ENCODE assay signal across 7 cellular contexts in genomic region chr6:68635706-68636513, GRCh38. TPM values are rescaled to one million over a fixed set of nuclear protein-coding genes. Genes with fewer than 3 reads are reported as not detected.
DNase-seq lines count a peak whose midpoint lies in the region; ATAC-seq, FAIRE-seq and TF ChIP-seq lines count a peak whose summit lies in the region.

No MANE protein-coding gene starts in this region.

- intact Hi-C loops in breast epithelium (cut with DNase I; ENCODE audit: low total_unique reads): no loop called here
- intact Hi-C loops in HepG2 (cut with micrococcal nuclease; ENCODE audit: unreplicated experiment): loop anchor here (5.0 kb wide), 2 partner anchors 851 to 1471 kb away; no protein-coding TSS in a partner anchor

- in situ Hi-C loops in HepG2 (cut with HindIII; ENCODE audit: extremely low pct_ligation_motif_present, low pct_unique_long_range_greater_than_20kb): loop anchor here (25.0 kb wide), 2 partner anchors 326 to 1476 kb away; no protein-coding TSS in a partner anchor

- H3K4me1 ChIP-seq in breast epithelium (no peaks in the 10 kb centered on the region), HepG2 (ENCODE audit: insufficient read depth, low read length) (peaks cover 13% of the 10 kb centered on the region)

- TF ChIP-seq POLR2A in breast epithelium (IDR thresholded peaks at IDR 0.05) (no peak), HepG2 (IDR thresholded peaks at IDR 0.05; ENCODE audit: insufficient read depth in 1 of 2, low read depth in 2 of 2, low read length in 2 of 2) (no peak)

- TF ChIP-seq RAD21 in HepG2 (CRISPR knock-in tag; IDR thresholded peaks at IDR 0.05): no peak

- H3K4me3 ChIP-seq in GM08714 (ENCODE audit: low read length) (peak overlapping the region; percentile 68), breast epithelium (peak overlapping the region; percentile 62 to 79 (median 64)), HepG2 (replicated peaks in 1 of 3; ENCODE audit: insufficient read depth in 1 of 3, low read depth in 2 of 3, low read length in 3 of 3) (peak overlapping the region in 1 of 3 experiments; percentile 47; a peak in 1 of 6 replicates)

- POLR2A ChIA-PET in HepG2 (lab: Yijun Ruan, JAX): no interaction called here

- TF ChIP-seq CTCF in breast epithelium (IDR thresholded peaks at IDR 0.05) (no peak), HepG2 (CRISPR knock-in tag; IDR thresholded peaks at IDR 0.05) (no peak)

- H3K27ac ChIP-seq in breast epithelium (peak overlapping the region in 1 of 2 donors; percentile 14), HepG2 (ENCODE audit: extremely low read length, insufficient read depth, low read length) (no peak overlapping the region), temporal lobe (ENCODE audit: low read depth, low read length) (peak overlapping the region; percentile 87)

- DNase-seq in NCI-H1105 treated with DMSO at 0.1 percent for 48 hours (lab: John Stamatoyannopoulos, UW): peak; percentile 63
- DNase-seq in breast epithelium (ENCODE audit: low spot score in 2 of 2): peak in 1 of 2 donors; percentile 49
- no peak for DNase-seq in HepG2 (ENCODE audit: low spot score)

- no peak for ATAC-seq in HepG2
- ATAC-seq in GM21447 (IDR thresholded peaks at IDR 0.05; ENCODE audit: unreplicated experiment): no peak
- ATAC-seq in HG03439 (IDR thresholded peaks at IDR 0.05; ENCODE audit: unreplicated experiment): no peak

- no peak for FAIRE-seq in HepG2 (lab: Jason Lieb, UNC)

- H4K20me1 ChIP-seq in HepG2 (ENCODE audit: insufficient read depth, low read length): no peaks in the 10 kb centered on the region

- H3K4me2 ChIP-seq in HepG2 (ENCODE audit: low read depth, low read length): peak overlapping the region; percentile 94; the same call in 1 of the 2 replicates

- TF ChIP-seq EP300 in HepG2 (IDR thresholded peaks at IDR 0.05; ENCODE audit: low read depth in 2 of 2, low read length in 2 of 2) (no peak), HepG2 (CRISPR knock-in tag; IDR thresholded peaks at IDR 0.05; ENCODE audit: borderline replicate concordance) (no peak)

- H3K27me3 ChIP-seq in breast epithelium (peaks cover 0 to 39% of the 10 kb centered on the region in 2 donors), HepG2 (ENCODE audit: control insufficient read depth in 1 of 2, insufficient read depth in 2 of 2, low read length in 2 of 2) (peaks cover 0 to 19% of the 10 kb centered on the region in 2 experiments; a peak in 3 of 5 replicates)

- CTCF ChIA-PET in HepG2 (lab: Yijun Ruan, JAX; ENCODE audit: low intra/inter-chr PET ratio, low total read pairs): no interaction called here

- no TSS peak for BruUV-seq in HepG2 (replicated peaks; lab: Mats Ljungman, UMichigan)

- 51% methylated on average over 24 of the region's 24 CpGs for WGBS in HepG2 (ENCODE audit: low lambda C conversion rate)

- H3K9ac ChIP-seq in HepG2 (ENCODE audit: insufficient read depth, low read depth, low read length): no peak overlapping the region

- no peak overlapping the region for H2AFZ ChIP-seq in HepG2 (ENCODE audit: low read length)

- no peaks in the 10 kb centered on the region for H3K79me2 ChIP-seq in HepG2 (ENCODE audit: insufficient read depth, low read length)

- no peaks in the 10 kb centered on the region for H3K36me3 ChIP-seq in breast epithelium
- no peaks in the 10 kb centered on the region for H3K36me3 ChIP-seq in HepG2 (replicated peaks in 1 of 2; ENCODE audit: control insufficient read depth in 1 of 2, insufficient read depth in 2 of 2, low read length in 2 of 2)

- H3K9me3 ChIP-seq in breast epithelium (no peaks in the 10 kb centered on the region), HepG2 (ENCODE audit: low read length) (no peaks in the 10 kb centered on the region)

TF ChIP-seq in HepG2, 621 proteins besides CTCF, POLR2A, EP300 and RAD21 (continues in another document):
- TF ChIP-seq SRF (IDR thresholded peaks at IDR 0.05; ENCODE audit: low read depth, low read length) (no peak), TFE3 (CRISPR knock-in tag; IDR thresholded peaks at IDR 0.05) (no peak), GPN1 (CRISPR knock-in tag; IDR thresholded peaks at IDR 0.05; ENCODE audit: borderline replicate concordance) (no peak), MTA3 (CRISPR knock-in tag; IDR thresholded peaks at IDR 0.05) (no peak), ZNF614 (CRISPR knock-in tag; IDR thresholded peaks at IDR 0.05; ENCODE audit: borderline replicate concordance) (no peak), TOE1 (CRISPR knock-in tag; IDR thresholded peaks at IDR 0.05) (no peak), ZNF260 (CRISPR knock-in tag; IDR thresholded peaks at IDR 0.05; ENCODE audit: borderline replicate concordance, low read depth) (no peak), THYN1 (CRISPR knock-in tag; IDR thresholded peaks at IDR 0.05; ENCODE audit: borderline replicate concordance, low read depth) (no peak), CHD4 (IDR thresholded peaks at IDR 0.05; ENCODE audit: borderline replicate concordance, low read length) (no peak), MYPOP (CRISPR knock-in tag; IDR thresholded peaks at IDR 0.05) (no peak), EEA1 (CRISPR knock-in tag; IDR thresholded peaks at IDR 0.05; ENCODE audit: borderline replicate concordance) (no peak), PCBP1 (IDR thresholded peaks at IDR 0.05; ENCODE audit: borderline replicate concordance, low read depth, low read length) (no peak), NR2F6 (IDR thresholded peaks at IDR 0.05) (no peak), NR2F6 (CRISPR knock-in tag; IDR thresholded peaks at IDR 0.05) (no peak), NFE2 (CRISPR knock-in tag; IDR thresholded peaks at IDR 0.05) (no peak), CBX2 (IDR thresholded peaks at IDR 0.05; ENCODE audit: low read depth, low read length) (no peak), CBX2 (CRISPR knock-in tag; IDR thresholded peaks at IDR 0.05; ENCODE audit: low read depth) (no peak), E2F5 (CRISPR knock-in tag; conservative IDR thresholded peaks at IDR 0.05) (no peak)

RNA-seq across cellular contexts. Expression of gene ADGRB3, which starts 0.8 kb away (rescaled TPM):
- total RNA-seq in breast epithelium: 1 to 10 TPM; 1.1 to 2.3 (median 1.2) TPM
- not detected in 2 replicates for total RNA-seq in HepG2 (2016; rRNA removed; fragmentation: Illumina TruSeq; extraction: Trizol)
- total RNA-seq in HepG2 (2016; cell fraction: cytosol; rRNA removed; fragmentation: Illumina TruSeq; extraction: Trizol; ENCODE audit: low read depth): not detected in 2 replicates
- not detected in 2 replicates for total RNA-seq in HepG2 (2016; cell fraction: insoluble cytoplasmic fraction; rRNA removed; fragmentation: Illumina TruSeq; extraction: Trizol)
- not detected in 2 replicates for total RNA-seq in HepG2 (2016; cell fraction: membrane; rRNA removed; fragmentation: Illumina TruSeq; extraction: Trizol)
- total RNA-seq in HepG2 (2016; cell fraction: nucleus; rRNA removed; fragmentation: Illumina TruSeq; extraction: Trizol): not detected in 2 replicates
- polyA plus RNA-seq in HepG2 (2011; rRNA removed): not detected in 2 replicates
- polyA plus RNA-seq in HepG2 (2011; cell fraction: cytosol; rRNA removed): not detected in 2 replicates
- polyA plus RNA-seq in HepG2 (2011; cell fraction: nucleus; rRNA removed): not detected in 2 replicates
- polyA plus RNA-seq in HepG2 (2012): not detected in 2 replicates
- not detected in 2 replicates for polyA plus RNA-seq in HepG2 (2016; cell fraction: cytosol; fragmentation: Illumina TruSeq; extraction: Trizol; ENCODE audit: low read depth)
- polyA plus RNA-seq in HepG2 (2016; cell fraction: insoluble cytoplasmic fraction; fragmentation: Illumina TruSeq; extraction: Trizol; ENCODE audit: low read depth): not detected in 2 replicates
- not detected in 2 replicates for polyA plus RNA-seq in HepG2 (2016; cell fraction: membrane; fragmentation: Illumina TruSeq; extraction: Trizol; ENCODE audit: low read depth)
- polyA plus RNA-seq in HepG2 (2016; cell fraction: nucleus; fragmentation: Illumina TruSeq; extraction: Trizol; ENCODE audit: insufficient read depth, low read depth): not detected in 2 replicates
- not detected in 2 replicates for polyA minus RNA-seq in HepG2 (2011; rRNA and poly(A)+ RNA removed; ENCODE audit: low replicate concordance)
- not detected in 2 replicates for polyA minus RNA-seq in HepG2 (2011; cell fraction: cytosol; rRNA and poly(A)+ RNA removed)
- not detected in 2 replicates for polyA minus RNA-seq in HepG2 (2011; cell fraction: nucleus; rRNA and poly(A)+ RNA removed)
- 110 TPM for total RNA-seq in temporal lobe

Comparison
In these comparisons a context has a peak if more than half of its experiments do, and no peak if none do; other contexts are left out.
1. RNA of gene ADGRB3, which starts 0.8 kb away (total RNA-seq): 110 TPM in temporal lobe (single experiment); 1.1 to 2.3 TPM in breast epithelium and not detected in HepG2; every median in the first group is over 10 times any median in the second.